In genomic region chr10:132052124-132052523, GRCh38 we compare ENCODE assay signal across 25 cellular contexts. TPM values are rescaled to one million over a fixed set of nuclear protein-coding genes. Genes with fewer than 3 reads are reported as not detected.
"Had no signal": no experiment of that assay in that cellular context is flagged by ENCODE, and none has a peak within 500 bp of the region (broad histone marks: within the 10 kb centered on the region; RNA-seq: fewer than 3 reads in every experiment).

No MANE protein-coding gene starts in this region.

- H3K27me3 ChIP-seq: dorsolateral prefrontal cortex, foreskin keratinocyte, gastroesophageal sphincter, hepatocyte had no signal

- H3K79me2 ChIP-seq: hepatocyte had no signal

- ATAC-seq: foreskin keratinocyte, gastroesophageal sphincter, heart left ventricle, left colon, left lobe of liver, lower lobe of right lung, mucosa of descending colon had no signal

- DNase-seq: dermis blood vessel endothelial cell; dorsolateral prefrontal cortex; effector CD4-positive, alpha-beta T cell; effector memory CD4-positive, alpha-beta T cell; foreskin keratinocyte; hypothalamus; immature natural killer cell; islet precursor cell; kidney glomerular epithelial cell; left colon; left ventricle myocardium inferior; lower lobe of right lung; mesenchymal stem cell; mucosa of descending colon; naive B cell had no signal

- H3K36me3 ChIP-seq: esophagus muscularis mucosa, gastroesophageal sphincter, heart left ventricle, left ventricle myocardium inferior, lower lobe of right lung had no signal

- H2AFZ ChIP-seq: hepatocyte had no signal

- H3K27ac ChIP-seq: coronary artery, dorsolateral prefrontal cortex, esophagus muscularis mucosa, foreskin keratinocyte, gastroesophageal sphincter, heart left ventricle, hepatocyte, left ventricle myocardium inferior, lower lobe of right lung had no signal

- H3K27ac Mint-ChIP-seq: immature natural killer cell, mesothelial cell of epicardium had no signal

- FAIRE-seq: endothelial cell of umbilical vein, frontal cortex, kidney had no signal

- H3K4me3 ChIP-seq: coronary artery, dorsolateral prefrontal cortex, esophagus muscularis mucosa, gastroesophageal sphincter, heart left ventricle, hepatocyte, left ventricle myocardium inferior, lower lobe of right lung, mucosa of descending colon had no signal

- H3K4me1 ChIP-seq: esophagus muscularis mucosa, foreskin keratinocyte, gastroesophageal sphincter, heart left ventricle, left ventricle myocardium inferior, lower lobe of right lung had no signal

- H3K4me3 Mint-ChIP-seq: immature natural killer cell, mesothelial cell of epicardium, naive B cell had no signal

- H3K4me2 ChIP-seq: hepatocyte had no signal

- H3K4me1 Mint-ChIP-seq: immature natural killer cell, mesothelial cell of epicardium, naive B cell had no signal

RNA-seq across cellular contexts. Expression of gene JAKMIP3, which starts 13.6 kb away (rescaled TPM):
- total RNA-seq: dermis blood vessel endothelial cell, endothelial cell of umbilical vein had no signal
- polyA plus RNA-seq: foreskin keratinocyte, immature natural killer cell had no signal
